ENCODE assay signal across 1 cellular context in genomic region chr4:93710101-93710846, GRCh38.
TF ChIP-seq lines count a peak whose summit lies in the region.

No MANE protein-coding gene starts in this region.

TF ChIP-seq in HCT116, 20 proteins besides CTCF, POLR2A, EP300 and RAD21 (continued from another document):
- TF ChIP-seq ELF1 (IDR thresholded peaks at IDR 0.05; ENCODE audit: borderline replicate concordance, low read depth) (no peak), ZFX (IDR thresholded peaks at IDR 0.05) (no peak), YY1 (IDR thresholded peaks at IDR 0.05; ENCODE audit: extremely low read depth, insufficient replicate concordance, low read depth, low read length) (no peak), MAX (IDR thresholded peaks at IDR 0.05) (no peak), JUND (IDR thresholded peaks at IDR 0.05) (no peak), EZH2 (IDR thresholded peaks at IDR 0.05) (no peak), EZH2phosphoT487 (IDR thresholded peaks at IDR 0.05; ENCODE audit: borderline replicate concordance) (no peak), POLR2AphosphoS5 (IDR thresholded peaks at IDR 0.05; ENCODE audit: low read depth, low read length) (no peak), SRF (IDR thresholded peaks at IDR 0.05; ENCODE audit: low read depth) (no peak), CEBPB (IDR thresholded peaks at IDR 0.05; ENCODE audit: low read depth) (no peak), SIN3A (IDR thresholded peaks at IDR 0.05; ENCODE audit: low read depth) (no peak)
